16 cellular contexts compared by ENCODE assay signal in genomic region chr5:163867738-163868137, GRCh38.
"Had no signal": no experiment of that assay in that cellular context is flagged by ENCODE, and none has a peak within 500 bp of the region (broad histone marks: within the 10 kb centered on the region; RNA-seq: fewer than 3 reads in every experiment).

No MANE protein-coding gene starts in this region.

- H3K9me3 Mint-ChIP-seq: neural crest cell had no signal

- H3K27ac ChIP-seq: colonic mucosa, heart left ventricle, pancreas, thyroid gland had no signal

- H3K4me3 ChIP-seq: colonic mucosa, heart left ventricle, lung, pancreas, thyroid gland had no signal

- H3K27ac Mint-ChIP-seq: stimulated activated naive B cell treated with anti-CD40 and anti-IgM and Interleukin-4, amounts not matched to agents 10 μg/mL and 1 μg/mL and 100 μg/mL, for 72 hours had no signal

- H3K9me3 ChIP-seq: colonic mucosa, heart left ventricle, pancreas, thyroid gland had no signal

- H3K27me3 ChIP-seq: colonic mucosa, heart left ventricle, pancreas, thyroid gland had no signal

- H3K36me3 Mint-ChIP-seq: stimulated activated naive B cell treated with anti-CD40 and anti-IgM and Interleukin-4, amounts not matched to agents 10 μg/mL and 1 μg/mL and 100 μg/mL, for 72 hours had no signal

- FAIRE-seq: frontal cortex, pancreas had no signal

- DNase-seq: activated naive CD4-positive, alpha-beta T cell treated with Interleukin-2 at 50 U/mL for 16 hours; activated T-cell treated with anti-CD3 and anti-CD28 coated beads for 4 hours; aorta; caudate nucleus; colonic mucosa; effector CD4-positive, alpha-beta T cell; heart left ventricle; left colon; pancreas; retina; stimulated activated CD4-positive, alpha-beta T cell treated with anti-CD3 and anti-CD28 coated beads, Interleukin-2, amount 100 ng/mL, for 48 hours; stimulated activated naive B cell treated with anti-CD40 and anti-IgM and Interleukin-4, amounts not matched to agents 10 μg/mL and 1 μg/mL and 100 μg/mL, for 72 hours; thyroid gland had no signal

- H3K4me1 Mint-ChIP-seq: stimulated activated naive B cell treated with anti-CD40 and anti-IgM and Interleukin-4, amounts not matched to agents 10 μg/mL and 1 μg/mL and 100 μg/mL, for 72 hours had no signal

- H3K36me3 ChIP-seq: colonic mucosa, heart left ventricle, pancreas, thyroid gland had no signal

- H3K4me3 Mint-ChIP-seq: neural crest cell; stimulated activated naive B cell treated with anti-CD40 and anti-IgM and Interleukin-4, amounts not matched to agents 10 μg/mL and 1 μg/mL and 100 μg/mL, for 72 hours had no signal

- H3K4me1 ChIP-seq: colonic mucosa, heart left ventricle, pancreas, thyroid gland had no signal
